11 cellular contexts compared by ENCODE assay signal in the genomic region with DNA sequence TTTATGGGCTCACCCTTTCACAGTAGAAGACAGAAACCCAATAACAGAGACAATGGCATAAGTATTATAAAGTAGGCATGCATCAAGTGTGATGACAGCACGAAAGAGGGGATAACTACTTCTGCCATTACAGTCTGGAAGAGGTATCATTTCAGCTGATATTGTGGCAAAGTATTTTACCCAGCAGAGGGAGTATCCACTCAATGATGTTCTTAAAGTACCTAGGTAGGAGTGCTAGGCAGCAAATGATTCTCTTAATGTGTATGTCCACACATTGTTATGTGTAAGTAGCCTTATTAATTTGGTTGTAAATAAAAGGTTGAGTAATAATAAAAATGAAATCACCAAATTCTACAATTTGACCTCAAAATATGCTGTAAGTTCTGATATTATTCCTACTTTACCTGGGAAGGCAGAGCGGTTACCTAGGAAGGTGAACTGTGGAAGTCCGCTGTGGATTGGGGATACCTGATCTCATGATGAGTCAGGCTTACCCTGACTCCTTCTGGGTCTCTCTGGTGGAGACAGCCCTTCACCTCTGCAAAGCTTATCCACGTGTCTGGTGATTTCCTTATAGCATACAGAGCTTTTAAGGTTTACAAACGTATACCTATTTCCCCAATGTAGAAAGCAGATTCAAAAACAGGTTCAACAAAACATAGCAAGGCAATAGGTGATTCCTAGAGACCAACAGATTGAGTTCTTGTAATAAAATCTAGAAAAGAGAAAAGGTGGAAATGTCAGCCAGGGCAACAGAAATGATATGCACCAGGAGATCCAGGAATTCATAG. TPM values are rescaled to one million over a fixed set of nuclear protein-coding genes. Genes with fewer than 3 reads are reported as not detected.
DNase-seq lines count a peak whose midpoint lies in the region; ATAC-seq and TF ChIP-seq lines count a peak whose summit lies in the region.
"Had no signal": no experiment of that assay in that cellular context is flagged by ENCODE, and none has a peak within 500 bp of the region (broad histone marks: within the 10 kb centered on the region; RNA-seq: fewer than 3 reads in every experiment).

No MANE protein-coding gene starts in this region.

- H3K4me1 Mint-ChIP-seq in naive thymus-derived CD8-positive, alpha-beta T cell: peaks cover 9 to 58% (median 46%) of the 10 kb centered on the region in 4 donors

- peak overlapping the region in 4 of 10 donors; percentile 30 to 74 (median 47) for H3K4me3 Mint-ChIP-seq in naive thymus-derived CD8-positive, alpha-beta T cell
- H3K4me3 Mint-ChIP-seq: activated naive CD4-positive, alpha-beta T cell treated with anti-CD3 and anti-CD28 coated beads for 36 hours had no signal

- peak; percentile 14 for TF ChIP-seq CTCF in astrocyte of the cerebellum (IDR thresholded peaks at IDR 0.05; ENCODE audit: low read depth, low read length, missing control alignments)

- H3K27ac Mint-ChIP-seq in naive thymus-derived CD8-positive, alpha-beta T cell: peak overlapping the region in 9 of 10 donors; percentile 29 to 98 (median 86)

- ATAC-seq in naive thymus-derived CD8-positive, alpha-beta T cell: no peak
- ATAC-seq in GM18520 (IDR thresholded peaks at IDR 0.05; ENCODE audit: unreplicated experiment): no peak

- H3K27me3 Mint-ChIP-seq in naive thymus-derived CD8-positive, alpha-beta T cell: no peaks in the 10 kb centered on the region

- H3K9me3 Mint-ChIP-seq in naive thymus-derived CD8-positive, alpha-beta T cell: no peaks in the 10 kb centered on the region
- H3K9me3 Mint-ChIP-seq: activated naive CD4-positive, alpha-beta T cell treated with anti-CD3 and anti-CD28 coated beads for 36 hours had no signal

- no peak overlapping the region for H3K4me3 ChIP-seq in astrocyte of the cerebellum (ENCODE audit: low read depth, low read length)

- H3K36me3 Mint-ChIP-seq in naive thymus-derived CD8-positive, alpha-beta T cell: peaks cover 0 to 5% (median 4%) of the 10 kb centered on the region in 3 donors

- in situ Hi-C loops in astrocyte of the cerebellum (cut with HindIII; ENCODE audit: low sequenced_read_pairs): no loop called here

- DNase-seq in EH (ENCODE audit: low read depth) (peak; percentile 20), Kasumi-1 (lab: John Stamatoyannopoulos, UW) (peak; percentile 33 to 38), astrocyte of the cerebellum (ENCODE audit: low read depth) (no peak), KG1 (lab: John Stamatoyannopoulos, UW) (no peak), HCEC 1CT (no peak)
- DNase-seq in naive thymus-derived CD8-positive, alpha-beta T cell: peak in 4 of 10 donors; percentile 10 to 64 (median 44)
- DNase-seq in activated CD4-positive, alpha-beta T cell treated with anti-CD3 and anti-CD28 coated beads for 1 hour: no peak
- DNase-seq: activated naive CD4-positive, alpha-beta T cell treated with anti-CD3 and anti-CD28 coated beads for 36 hours; stimulated activated CD4-positive, alpha-beta T cell treated with anti-CD3 and anti-CD28 coated beads, Interleukin-4, amount 100 ng/mL, for 4 hours; T1000 had no signal

- POLR2A ChIA-PET in naive thymus-derived CD8-positive, alpha-beta T cell (lab: Charles Lee): interaction anchor here (0.5 to 13.7 kb wide), 4 partner anchors 20 to 304 kb away, joined by 3 to 231 read pairs (median 68); a partner anchor contains a TSS

RNA-seq across cellular contexts. Expression of a gene that starts 4.0 kb away (rescaled TPM):
- total RNA-seq in naive thymus-derived CD8-positive, alpha-beta T cell: 100 to 1,000 TPM; 105 to 108 TPM
- polyA plus RNA-seq in naive thymus-derived CD8-positive, alpha-beta T cell: 100 to 1,000 TPM; 160 to 178 (median 173) TPM

Comparison
In these comparisons a context has a peak if more than half of its experiments do, and no peak if none do; other contexts are left out.
1. DNase-seq: peak in EH (single experiment) and Kasumi-1 (2 of 2); none in astrocyte of the cerebellum (single experiment), KG1 (single experiment), HCEC 1CT (single experiment) and activated CD4-positive, alpha-beta T cell treated with anti-CD3 and anti-CD28 coated beads for 1 hour (single experiment).